In genomic region chr15:62879770-62880169, GRCh38 we compare ENCODE assay signal across 18 cellular contexts.
DNase-seq lines count a peak whose midpoint lies in the region; ATAC-seq, FAIRE-seq and TF ChIP-seq lines count a peak whose summit lies in the region.
"Had no signal": no experiment of that assay in that cellular context is flagged by ENCODE, and none has a peak within 500 bp of the region (broad histone marks: within the 10 kb centered on the region; RNA-seq: fewer than 3 reads in every experiment).

No MANE protein-coding gene starts in this region.

- peak overlapping the region; percentile 29 for H2BK120ac ChIP-seq in trophoblast cell (ENCODE audit: insufficient read depth, low read length, poor library complexity)

- no peak overlapping the region for H3K27ac Mint-ChIP-seq in naive thymus-derived CD8-positive, alpha-beta T cell
- H3K27ac Mint-ChIP-seq: B cell had no signal

- H3K79me2 ChIP-seq in trophoblast cell (ENCODE audit: control insufficient read depth, insufficient read depth, low read length, poor library complexity): peaks cover 16% of the 10 kb centered on the region

- H3K4me1 ChIP-seq in esophagus muscularis mucosa: peaks cover 23 to 86% (median 75%) of the 10 kb centered on the region in 4 donors
- H3K4me1 ChIP-seq in trophoblast cell (ENCODE audit: control insufficient read depth in 1 of 2, insufficient read depth in 2 of 2, low read length in 2 of 2): peaks cover 15 to 21% of the 10 kb centered on the region in 2 experiments
- H3K4me1 ChIP-seq in lower lobe of right lung: peaks cover 5% of the 10 kb centered on the region

- peaks cover 0 to 6% (median 3%) of the 10 kb centered on the region in 4 donors for H3K4me1 Mint-ChIP-seq in naive thymus-derived CD8-positive, alpha-beta T cell

- peak overlapping the region; percentile 32 for H3K4ac ChIP-seq in trophoblast cell (ENCODE audit: low read depth, low read length)

- H3K9me3 Mint-ChIP-seq in naive thymus-derived CD8-positive, alpha-beta T cell: no peaks in the 10 kb centered on the region

- TF ChIP-seq CTCF in esophagus muscularis mucosa (IDR thresholded peaks at IDR 0.05) (no peak), lower lobe of right lung (IDR thresholded peaks at IDR 0.05) (no peak)

- H3K36me3 ChIP-seq in esophagus muscularis mucosa (no peaks in the 10 kb centered on the region), trophoblast cell (ENCODE audit: control insufficient read depth in 1 of 2, insufficient read depth in 2 of 2, low read length in 2 of 2) (no peaks in the 10 kb centered on the region), lower lobe of right lung (no peaks in the 10 kb centered on the region)
- H3K36me3 ChIP-seq: left ventricle myocardium inferior, ovary had no signal

- H2BK12ac ChIP-seq in trophoblast cell (ENCODE audit: low read length): peak overlapping the region; percentile 90

- WGBS in esophagus muscularis mucosa: 47% methylated on average over 8 of the region's 8 CpGs
- no CpG with 5 or more reads among the region's 8 CpGs for WGBS in trophoblast cell (ENCODE audit: extremely low coverage, insufficient coverage, insufficient read length)

- no peak overlapping the region for H3K9ac ChIP-seq in trophoblast cell (ENCODE audit: low read length)
- H3K9ac ChIP-seq: KMS-11 had no signal

- H3K36me3 Mint-ChIP-seq in naive thymus-derived CD8-positive, alpha-beta T cell: no peaks in the 10 kb centered on the region

- no peak for TF ChIP-seq EP300 in esophagus muscularis mucosa (IDR thresholded peaks at IDR 0.05)

- DNase-seq in RPMI7951 (ENCODE audit: low read depth): peak; percentile 21
- no peak for DNase-seq in esophagus muscularis mucosa (ENCODE audit: extremely low spot score)
- no peak for DNase-seq in trophoblast cell
- DNase-seq in naive thymus-derived CD8-positive, alpha-beta T cell: no peak
- DNase-seq in left lobe of liver (ENCODE audit: low spot score): no peak
- DNase-seq in lower lobe of right lung: no peak
- DNase-seq: activated CD4-positive, alpha-beta T cell treated with anti-CD3 and anti-CD28 coated beads for 48 hours; activated naive CD4-positive, alpha-beta T cell treated with anti-CD3 and anti-CD28 coated beads, Interleukin-2, amount 50 U/mL, for 16 hours; body of pancreas; left ventricle myocardium inferior; NCI-H1092; NCI-H526 treated with DMSO at 0.1 percent for 48 hours; ovary had no signal

- H3K18ac ChIP-seq in trophoblast cell (ENCODE audit: low read length): peak overlapping the region; percentile 79

- POLR2A ChIA-PET in naive thymus-derived CD8-positive, alpha-beta T cell (lab: Charles Lee): no interaction called here

- H3K4me3 ChIP-seq in esophagus muscularis mucosa (peak overlapping the region in 3 of 4 donors; percentile 1 to 34 (median 24)), trophoblast cell (ENCODE audit: low read depth, low read length) (no peak overlapping the region), lower lobe of right lung (no peak overlapping the region)
- H3K4me3 ChIP-seq: body of pancreas, left ventricle myocardium inferior, ovary had no signal

- peak overlapping the region; percentile 44 for H2AK5ac ChIP-seq in trophoblast cell (ENCODE audit: low read length)

- intact Hi-C loops in esophagus muscularis mucosa (cut with DNase I): no loop called here
- intact Hi-C loops in lower lobe of right lung (cut with DNase I): no loop called here

- TF ChIP-seq POLR2A in esophagus muscularis mucosa (IDR thresholded peaks at IDR 0.05; ENCODE audit: low read depth): no peak

- H3K23ac ChIP-seq in trophoblast cell (ENCODE audit: low read length): no peak overlapping the region

- peak overlapping the region in 1 of 10 donors; percentile 19 for H3K4me3 Mint-ChIP-seq in naive thymus-derived CD8-positive, alpha-beta T cell
- H3K4me3 Mint-ChIP-seq: B cell had no signal

- no peak overlapping the region for H4K12ac ChIP-seq in trophoblast cell (ENCODE audit: low read depth, low read length)

- H3K27ac ChIP-seq in esophagus muscularis mucosa (replicated peaks in 1 of 4) (peak overlapping the region; percentile 28 to 88 (median 85)), trophoblast cell (ENCODE audit: low read depth, low read length) (no peak overlapping the region), lower lobe of right lung (no peak overlapping the region)
- H3K27ac ChIP-seq: body of pancreas, KMS-11, left ventricle myocardium inferior, ovary had no signal

- H2AFZ ChIP-seq in trophoblast cell (ENCODE audit: insufficient read depth, low read length, poor library complexity): no peak overlapping the region

- no peak overlapping the region for H3K4me2 ChIP-seq in trophoblast cell (ENCODE audit: low read length)
- H3K4me2 ChIP-seq: KMS-11 had no signal

- peak; percentile 87 for FAIRE-seq in G401.6 (lab: Jason Lieb, UNC)

- peak overlapping the region; percentile 63 for H2BK5ac ChIP-seq in trophoblast cell (ENCODE audit: low read depth, low read length, poor library complexity)

- H3K14ac ChIP-seq in trophoblast cell (ENCODE audit: low read length): peak overlapping the region; percentile 46

- no peak for ATAC-seq in naive thymus-derived CD8-positive, alpha-beta T cell
- ATAC-seq in left lobe of liver (no peak), GM19467 (IDR thresholded peaks at IDR 0.05; ENCODE audit: unreplicated experiment) (no peak), lower lobe of right lung (no peak)
- ATAC-seq: body of pancreas, HCT116 had no signal

- H3K27me3 ChIP-seq in esophagus muscularis mucosa (no peaks in the 10 kb centered on the region), trophoblast cell (ENCODE audit: insufficient read depth, low read length) (no peaks in the 10 kb centered on the region), lower lobe of right lung (ENCODE audit: low read depth) (no peaks in the 10 kb centered on the region)
- H3K27me3 ChIP-seq: body of pancreas, ovary had no signal

- H3K27me3 Mint-ChIP-seq in naive thymus-derived CD8-positive, alpha-beta T cell: peaks cover 4 to 10% (median 6%) of the 10 kb centered on the region in 5 donors

- H4K91ac ChIP-seq in trophoblast cell (ENCODE audit: low read depth, low read length): peak overlapping the region; percentile 84

- peak overlapping the region; percentile 56 for H4K8ac ChIP-seq in trophoblast cell (ENCODE audit: low read depth, low read length)

- H3K9me3 ChIP-seq in esophagus muscularis mucosa (no peaks in the 10 kb centered on the region), trophoblast cell (ENCODE audit: insufficient read depth, low read depth, low read length) (no peaks in the 10 kb centered on the region), lower lobe of right lung (no peaks in the 10 kb centered on the region)
- H3K9me3 ChIP-seq: body of pancreas, left ventricle myocardium inferior, ovary had no signal

- H3K79me1 ChIP-seq in trophoblast cell (ENCODE audit: low read length): peaks cover 53% of the 10 kb centered on the region

Comparison
In these comparisons a context has a peak if more than half of its experiments do, and no peak if none do; other contexts are left out.
1. H3K27ac ChIP-seq: peak in esophagus muscularis mucosa (4 of 4); none in trophoblast cell (single experiment) and lower lobe of right lung (single experiment).
2. H3K4me3 ChIP-seq: peak in esophagus muscularis mucosa (3 of 4); none in trophoblast cell (single experiment) and lower lobe of right lung (single experiment).